19 cellular contexts compared by ENCODE assay signal in genomic region chr14:71107921-71108320, GRCh38.
"Had no signal": no experiment of that assay in that cellular context is flagged by ENCODE, and none has a peak within 500 bp of the region (broad histone marks: within the 10 kb centered on the region; RNA-seq: fewer than 3 reads in every experiment).

No MANE protein-coding gene starts in this region.

- ATAC-seq: effector memory CD8-positive, alpha-beta T cell; naive thymus-derived CD4-positive, alpha-beta T cell; psoas muscle had no signal

- DNase-seq: activated CD4-positive, CD25-positive, alpha-beta regulatory T cell; activated CD8-positive, alpha-beta memory T cell treated with anti-CD3 and anti-CD28 coated beads for 24 hours; activated CD8-positive, alpha-beta memory T cell treated with anti-CD3 and anti-CD28 coated beads, Interleukin-2, amount 50 U/mL, for 48 hours; activated naive CD4-positive, alpha-beta T cell treated with anti-CD3 and anti-CD28 coated beads, Interleukin-2, amount 50 U/mL, for 16 hours; adrenal gland; effector memory CD8-positive, alpha-beta T cell; esophagus squamous epithelium; immature natural killer cell; mesendoderm; naive thymus-derived CD4-positive, alpha-beta T cell; ovary; psoas muscle; right cardiac atrium; stimulated activated CD4-positive, alpha-beta T cell treated with anti-CD3 and anti-CD28 coated beads, Interleukin-15, amount 100 ng/mL, for 24 hours; stimulated activated CD4-positive, alpha-beta T cell treated with anti-CD3 and anti-CD28 coated beads, Interleukin-2, amount 100 ng/mL, for 48 hours; T-helper 1 cell; T1000; thyroid gland had no signal

- H3K9me3 Mint-ChIP-seq: activated CD4-positive, alpha-beta T cell treated with anti-CD3 and anti-CD28 coated beads, Interleukin-2, amount 10 ng/mL, durations not matched to agents 24 days and 14 days; effector memory CD8-positive, alpha-beta T cell; immature natural killer cell; naive thymus-derived CD4-positive, alpha-beta T cell had no signal

- H3K4me3 Mint-ChIP-seq: activated CD4-positive, alpha-beta T cell treated with anti-CD3 and anti-CD28 coated beads, Interleukin-2, amount 10 ng/mL, durations not matched to agents 24 days and 14 days; immature natural killer cell; naive thymus-derived CD4-positive, alpha-beta T cell had no signal

- H3K27ac Mint-ChIP-seq: activated CD4-positive, alpha-beta T cell treated with anti-CD3 and anti-CD28 coated beads, Interleukin-2, amount 10 ng/mL, durations not matched to agents 24 days and 14 days had no signal

- H3K27me3 Mint-ChIP-seq: activated CD4-positive, alpha-beta T cell treated with anti-CD3 and anti-CD28 coated beads, Interleukin-2, amount 10 ng/mL, durations not matched to agents 24 days and 14 days; effector memory CD8-positive, alpha-beta T cell; naive thymus-derived CD4-positive, alpha-beta T cell had no signal
